Comparison of ENCODE assay signal across 1 cellular context in the genomic region with DNA sequence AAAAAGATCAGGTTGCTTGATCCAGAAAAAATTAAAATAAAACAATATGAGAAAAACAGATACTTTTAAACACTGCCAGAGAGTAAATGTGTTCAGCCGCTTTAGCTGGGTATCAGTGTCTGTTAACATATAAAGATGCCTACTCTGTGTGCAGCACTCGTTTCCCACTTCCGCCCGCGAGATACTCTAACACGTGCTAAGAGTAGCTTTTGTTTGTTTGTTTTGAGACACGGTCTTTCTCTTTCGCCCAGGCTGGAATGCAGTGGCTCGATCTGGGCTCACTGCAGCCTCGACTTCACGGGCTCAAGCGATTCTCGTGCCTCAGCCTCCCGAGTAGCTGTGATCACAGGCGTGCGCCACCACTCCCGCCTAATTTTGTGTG.
TF ChIP-seq lines count a peak whose summit lies in the region.

No MANE protein-coding gene starts in this region.

TF ChIP-seq in HepG2, 621 proteins besides CTCF, POLR2A, EP300 and RAD21 (continued from another document):
- no peak for TF ChIP-seq ZNF646 (CRISPR knock-in tag; IDR thresholded peaks at IDR 0.05)
- no peak for TF ChIP-seq FOXJ3 (CRISPR knock-in tag; IDR thresholded peaks at IDR 0.05; ENCODE audit: borderline replicate concordance)
- no peak for TF ChIP-seq ZNF446 (CRISPR knock-in tag; IDR thresholded peaks at IDR 0.05)
- TF ChIP-seq ERF (CRISPR knock-in tag; IDR thresholded peaks at IDR 0.05): no peak
- peak; percentile 63 for TF ChIP-seq THAP11 (CRISPR knock-in tag; IDR thresholded peaks at IDR 0.05)
- TF ChIP-seq ZNF460 (CRISPR knock-in tag; IDR thresholded peaks at IDR 0.05; ENCODE audit: borderline replicate concordance): peak; percentile 96
- no peak for TF ChIP-seq HOXD1 (CRISPR knock-in tag; IDR thresholded peaks at IDR 0.05)
- no peak for TF ChIP-seq TMF1 (CRISPR knock-in tag; IDR thresholded peaks at IDR 0.05; ENCODE audit: low read depth)
- peak; percentile 14; the same call in 1 of the 2 replicates for TF ChIP-seq KAT8 (CRISPR knock-in tag; IDR thresholded peaks at IDR 0.05)
- TF ChIP-seq, protein P1, sequence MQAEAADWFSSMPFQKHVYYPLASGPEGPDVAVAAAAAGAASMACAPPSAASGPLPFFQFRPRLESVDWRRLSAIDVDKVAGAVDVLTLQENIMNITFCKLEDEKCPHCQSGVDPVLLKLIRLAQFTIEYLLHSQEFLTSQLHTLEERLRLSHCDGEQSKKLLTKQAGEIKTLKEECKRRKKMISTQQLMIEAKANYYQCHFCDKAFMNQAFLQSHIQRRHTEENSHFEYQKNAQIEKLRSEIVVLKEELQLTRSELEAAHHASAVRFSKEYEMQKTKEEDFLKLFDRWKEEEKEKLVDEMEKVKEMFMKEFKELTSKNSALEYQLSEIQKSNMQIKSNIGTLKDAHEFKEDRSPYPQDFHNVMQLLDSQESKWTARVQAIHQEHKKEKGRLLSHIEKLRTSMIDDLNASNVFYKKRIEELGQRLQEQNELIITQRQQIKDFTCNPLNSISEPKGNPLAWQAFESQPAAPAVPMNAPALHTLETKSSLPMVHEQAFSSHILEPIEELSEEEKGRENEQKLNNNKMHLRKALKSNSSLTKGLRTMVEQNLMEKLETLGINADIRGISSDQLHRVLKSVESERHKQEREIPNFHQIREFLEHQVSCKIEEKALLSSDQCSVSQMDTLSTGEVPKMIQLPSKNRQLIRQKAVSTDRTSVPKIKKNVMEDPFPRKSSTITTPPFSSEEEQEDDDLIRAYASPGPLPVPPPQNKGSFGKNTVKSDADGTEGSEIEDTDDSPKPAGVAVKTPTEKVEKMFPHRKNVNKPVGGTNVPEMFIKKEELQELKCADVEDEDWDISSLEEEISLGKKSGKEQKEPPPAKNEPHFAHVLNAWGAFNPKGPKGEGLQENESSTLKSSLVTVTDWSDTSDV (CRISPR knock-in tag; IDR thresholded peaks at IDR 0.05): no peak
- TF ChIP-seq, protein P2, sequence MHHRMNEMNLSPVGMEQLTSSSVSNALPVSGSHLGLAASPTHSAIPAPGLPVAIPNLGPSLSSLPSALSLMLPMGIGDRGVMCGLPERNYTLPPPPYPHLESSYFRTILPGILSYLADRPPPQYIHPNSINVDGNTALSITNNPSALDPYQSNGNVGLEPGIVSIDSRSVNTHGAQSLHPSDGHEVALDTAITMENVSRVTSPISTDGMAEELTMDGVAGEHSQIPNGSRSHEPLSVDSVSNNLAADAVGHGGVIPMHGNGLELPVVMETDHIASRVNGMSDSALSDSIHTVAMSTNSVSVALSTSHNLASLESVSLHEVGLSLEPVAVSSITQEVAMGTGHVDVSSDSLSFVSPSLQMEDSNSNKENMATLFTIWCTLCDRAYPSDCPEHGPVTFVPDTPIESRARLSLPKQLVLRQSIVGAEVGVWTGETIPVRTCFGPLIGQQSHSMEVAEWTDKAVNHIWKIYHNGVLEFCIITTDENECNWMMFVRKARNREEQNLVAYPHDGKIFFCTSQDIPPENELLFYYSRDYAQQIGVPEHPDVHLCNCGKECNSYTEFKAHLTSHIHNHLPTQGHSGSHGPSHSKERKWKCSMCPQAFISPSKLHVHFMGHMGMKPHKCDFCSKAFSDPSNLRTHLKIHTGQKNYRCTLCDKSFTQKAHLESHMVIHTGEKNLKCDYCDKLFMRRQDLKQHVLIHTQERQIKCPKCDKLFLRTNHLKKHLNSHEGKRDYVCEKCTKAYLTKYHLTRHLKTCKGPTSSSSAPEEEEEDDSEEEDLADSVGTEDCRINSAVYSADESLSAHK (CRISPR knock-in tag; IDR thresholded peaks at IDR 0.05; ENCODE audit: borderline replicate concordance): no peak
- no peak for TF ChIP-seq GATA4 (IDR thresholded peaks at IDR 0.05; ENCODE audit: borderline replicate concordance, low read depth)
- TF ChIP-seq, protein P3, sequence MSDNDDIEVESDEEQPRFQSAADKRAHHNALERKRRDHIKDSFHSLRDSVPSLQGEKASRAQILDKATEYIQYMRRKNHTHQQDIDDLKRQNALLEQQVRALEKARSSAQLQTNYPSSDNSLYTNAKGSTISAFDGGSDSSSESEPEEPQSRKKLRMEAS (IDR thresholded peaks at IDR 0.05): peak; percentile 64
- TF ChIP-seq ZNF724P (CRISPR knock-in tag; IDR thresholded peaks at IDR 0.05; ENCODE audit: borderline replicate concordance): no peak
- no peak for TF ChIP-seq ZNF777 (CRISPR knock-in tag; IDR thresholded peaks at IDR 0.05)
- peak; percentile 91 for TF ChIP-seq ZMYM3 (CRISPR knock-in tag; IDR thresholded peaks at IDR 0.05)
- TF ChIP-seq GATAD1 (CRISPR knock-in tag; IDR thresholded peaks at IDR 0.05): no peak
- TF ChIP-seq NR2F6 (IDR thresholded peaks at IDR 0.05): peak; percentile 8; the same call in 1 of the 2 replicates
- no peak for TF ChIP-seq NR2F6 (CRISPR knock-in tag; IDR thresholded peaks at IDR 0.05)
- TF ChIP-seq ZNF703 (CRISPR knock-in tag; IDR thresholded peaks at IDR 0.05; ENCODE audit: borderline replicate concordance): no peak
- no peak for TF ChIP-seq HDAC6 (IDR thresholded peaks at IDR 0.05; ENCODE audit: low read depth, low read length)
- no peak for TF ChIP-seq ZFP36 (IDR thresholded peaks at IDR 0.05; ENCODE audit: borderline replicate concordance, low read depth, low read length, partially characterized antibody)
- TF ChIP-seq ZNF713 (CRISPR knock-in tag; IDR thresholded peaks at IDR 0.05): no peak
- TF ChIP-seq ZKSCAN1 (IDR thresholded peaks at IDR 0.05; ENCODE audit: low read length): peak; percentile 81
- no peak for TF ChIP-seq ZBTB21 (CRISPR knock-in tag; IDR thresholded peaks at IDR 0.05)
- TF ChIP-seq ZNF510 (CRISPR knock-in tag; IDR thresholded peaks at IDR 0.05; ENCODE audit: low read depth): no peak
- TF ChIP-seq ZNF205 (CRISPR knock-in tag; IDR thresholded peaks at IDR 0.05): peak; percentile 93
- no peak for TF ChIP-seq POLR2AphosphoS5 (IDR thresholded peaks at IDR 0.05; ENCODE audit: low read depth, low read length)
- TF ChIP-seq KLF11 (CRISPR knock-in tag; IDR thresholded peaks at IDR 0.05): no peak
- TF ChIP-seq PTBP1 (IDR thresholded peaks at IDR 0.05; ENCODE audit: low read depth, low read length, poor library complexity, severe bottlenecking): no peak
- no peak for TF ChIP-seq EHMT2 (IDR thresholded peaks at IDR 0.05; ENCODE audit: borderline replicate concordance, low read depth, low read length)
- TF ChIP-seq, protein P4, sequence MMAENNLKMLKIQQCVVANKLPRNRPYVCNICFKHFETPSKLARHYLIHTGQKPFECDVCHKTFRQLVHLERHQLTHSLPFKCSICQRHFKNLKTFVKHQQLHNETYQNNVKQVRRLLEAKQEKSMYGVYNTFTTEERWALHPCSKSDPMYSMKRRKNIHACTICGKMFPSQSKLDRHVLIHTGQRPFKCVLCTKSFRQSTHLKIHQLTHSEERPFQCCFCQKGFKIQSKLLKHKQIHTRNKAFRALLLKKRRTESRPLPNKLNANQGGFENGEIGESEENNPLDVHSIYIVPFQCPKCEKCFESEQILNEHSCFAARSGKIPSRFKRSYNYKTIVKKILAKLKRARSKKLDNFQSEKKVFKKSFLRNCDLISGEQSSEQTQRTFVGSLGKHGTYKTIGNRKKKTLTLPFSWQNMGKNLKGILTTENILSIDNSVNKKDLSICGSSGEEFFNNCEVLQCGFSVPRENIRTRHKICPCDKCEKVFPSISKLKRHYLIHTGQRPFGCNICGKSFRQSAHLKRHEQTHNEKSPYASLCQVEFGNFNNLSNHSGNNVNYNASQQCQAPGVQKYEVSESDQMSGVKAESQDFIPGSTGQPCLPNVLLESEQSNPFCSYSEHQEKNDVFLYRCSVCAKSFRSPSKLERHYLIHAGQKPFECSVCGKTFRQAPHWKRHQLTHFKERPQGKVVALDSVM (CRISPR knock-in tag; IDR thresholded peaks at IDR 0.05): peak; percentile 93
- TF ChIP-seq, protein P5, sequence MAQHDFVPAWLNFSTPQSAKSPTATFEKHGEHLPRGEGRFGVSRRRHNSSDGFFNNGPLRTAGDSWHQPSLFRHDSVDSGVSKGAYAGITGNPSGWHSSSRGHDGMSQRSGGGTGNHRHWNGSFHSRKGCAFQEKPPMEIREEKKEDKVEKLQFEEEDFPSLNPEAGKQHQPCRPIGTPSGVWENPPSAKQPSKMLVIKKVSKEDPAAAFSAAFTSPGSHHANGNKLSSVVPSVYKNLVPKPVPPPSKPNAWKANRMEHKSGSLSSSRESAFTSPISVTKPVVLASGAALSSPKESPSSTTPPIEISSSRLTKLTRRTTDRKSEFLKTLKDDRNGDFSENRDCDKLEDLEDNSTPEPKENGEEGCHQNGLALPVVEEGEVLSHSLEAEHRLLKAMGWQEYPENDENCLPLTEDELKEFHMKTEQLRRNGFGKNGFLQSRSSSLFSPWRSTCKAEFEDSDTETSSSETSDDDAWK (CRISPR knock-in tag; IDR thresholded peaks at IDR 0.05): no peak
- no peak for TF ChIP-seq SRSF9 (IDR thresholded peaks at IDR 0.05; ENCODE audit: borderline replicate concordance, insufficient read depth, low read depth, low read length, poor library complexity, severe bottlenecking)
- TF ChIP-seq SP140L (CRISPR knock-in tag; IDR thresholded peaks at IDR 0.05; ENCODE audit: borderline replicate concordance): no peak
- TF ChIP-seq, protein P6, sequence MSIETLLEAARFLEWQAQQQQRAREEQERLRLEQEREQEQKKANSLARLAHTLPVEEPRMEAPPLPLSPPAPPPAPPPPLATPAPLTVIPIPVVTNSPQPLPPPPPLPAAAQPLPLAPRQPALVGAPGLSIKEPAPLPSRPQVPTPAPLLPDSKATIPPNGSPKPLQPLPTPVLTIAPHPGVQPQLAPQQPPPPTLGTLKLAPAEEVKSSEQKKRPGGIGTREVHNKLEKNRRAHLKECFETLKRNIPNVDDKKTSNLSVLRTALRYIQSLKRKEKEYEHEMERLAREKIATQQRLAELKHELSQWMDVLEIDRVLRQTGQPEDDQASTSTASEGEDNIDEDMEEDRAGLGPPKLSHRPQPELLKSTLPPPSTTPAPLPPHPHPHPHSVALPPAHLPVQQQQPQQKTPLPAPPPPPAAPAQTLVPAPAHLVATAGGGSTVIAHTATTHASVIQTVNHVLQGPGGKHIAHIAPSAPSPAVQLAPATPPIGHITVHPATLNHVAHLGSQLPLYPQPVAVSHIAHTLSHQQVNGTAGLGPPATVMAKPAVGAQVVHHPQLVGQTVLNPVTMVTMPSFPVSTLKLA (IDR thresholded peaks at IDR 0.05): peak; percentile 79
- TF ChIP-seq EEA1 (CRISPR knock-in tag; IDR thresholded peaks at IDR 0.05; ENCODE audit: borderline replicate concordance): no peak
- TF ChIP-seq PITX1 (CRISPR knock-in tag; IDR thresholded peaks at IDR 0.05): no peak
- TF ChIP-seq, protein P7, sequence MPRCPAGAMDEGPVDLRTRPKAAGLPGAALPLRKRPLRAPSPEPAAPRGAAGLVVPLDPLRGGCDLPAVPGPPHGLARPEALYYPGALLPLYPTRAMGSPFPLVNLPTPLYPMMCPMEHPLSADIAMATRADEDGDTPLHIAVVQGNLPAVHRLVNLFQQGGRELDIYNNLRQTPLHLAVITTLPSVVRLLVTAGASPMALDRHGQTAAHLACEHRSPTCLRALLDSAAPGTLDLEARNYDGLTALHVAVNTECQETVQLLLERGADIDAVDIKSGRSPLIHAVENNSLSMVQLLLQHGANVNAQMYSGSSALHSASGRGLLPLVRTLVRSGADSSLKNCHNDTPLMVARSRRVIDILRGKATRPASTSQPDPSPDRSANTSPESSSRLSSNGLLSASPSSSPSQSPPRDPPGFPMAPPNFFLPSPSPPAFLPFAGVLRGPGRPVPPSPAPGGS (CRISPR knock-in tag; IDR thresholded peaks at IDR 0.05): 0 out of 2 replicates have a peak, but pooled peaks have one; percentile 8
- no peak for TF ChIP-seq NR2F1 (CRISPR knock-in tag; IDR thresholded peaks at IDR 0.05)
- no peak for TF ChIP-seq IKZF4 (CRISPR knock-in tag; IDR thresholded peaks at IDR 0.05; ENCODE audit: borderline replicate concordance, low read depth, not compliant biosample characterization)
- TF ChIP-seq ADNP (CRISPR knock-in tag; IDR thresholded peaks at IDR 0.05): 0 out of 2 replicates have a peak, but pooled peaks have one; percentile 58
